ENCODE assay signal across 1 cellular context in genomic region chr2:68776124-68776523, GRCh38.
TF ChIP-seq lines count a peak whose summit lies in the region.

No MANE protein-coding gene starts in this region.

TF ChIP-seq in K562, 482 proteins besides CTCF, POLR2A, EP300 and RAD21 (continued from another document):
- TF ChIP-seq ZNF407 (IDR thresholded peaks at IDR 0.05; ENCODE audit: low read depth) (no peak), PYGO2 (tag; IDR thresholded peaks at IDR 0.05) (no peak)
